ENCODE assay signal across 15 cellular contexts in genomic region chr2:52659536-52659935, GRCh38.
DNase-seq lines count a peak whose midpoint lies in the region; ATAC-seq and TF ChIP-seq lines count a peak whose summit lies in the region.
"Had no signal": no experiment of that assay in that cellular context is flagged by ENCODE, and none has a peak within 500 bp of the region (broad histone marks: within the 10 kb centered on the region; RNA-seq: fewer than 3 reads in every experiment).

No MANE protein-coding gene starts in this region.

- 45 to 48% methylated on average over 3 of the region's 3 CpGs for WGBS in GM23248 (ENCODE audit: low coverage in 1 of 2, low lambda C conversion rate in 2 of 2, missing lambda C conversion rate in 2 of 2), 2 experiments

- H3K9me2 ChIP-seq in GM23248 (ENCODE audit: insufficient read depth): no peaks in the 10 kb centered on the region

- H3K9me3 ChIP-seq in GM23248 (ENCODE audit: low read depth): no peaks in the 10 kb centered on the region
- no peaks in the 10 kb centered on the region for H3K9me3 ChIP-seq in adipocyte (ENCODE audit: control insufficient read depth, low read length)
- H3K9me3 ChIP-seq: A549 had no signal

- no peak overlapping the region for H2AFZ ChIP-seq in GM23248
- H2AFZ ChIP-seq: GM23338 had no signal

- H3K4me2 ChIP-seq in GM23248 (ENCODE audit: unreplicated experiment): no peak overlapping the region
- H3K4me2 ChIP-seq: A549; BLaER1 treated with 17β-estradiol and CSF1 and Interleukin-3, amounts not matched to agents 10 nM and 100 nM; GM23338 had no signal

- H3K27me3 ChIP-seq in GM23248 (replicated peaks; ENCODE audit: insufficient read depth): no peaks in the 10 kb centered on the region
- no peaks in the 10 kb centered on the region for H3K27me3 ChIP-seq in adipocyte (replicated peaks; ENCODE audit: control insufficient read depth, insufficient read depth, low read length)
- H3K27me3 ChIP-seq: BLaER1 treated with 17β-estradiol and CSF1 and Interleukin-3, amounts not matched to agents 10 nM and 100 nM had no signal

- 0 out of 2 replicates have a peak, but pooled peaks cover 4% of the 10 kb centered on the region for H3F3A ChIP-seq in GM23248 (ENCODE audit: insufficient read depth)

- no peaks in the 10 kb centered on the region for H3K79me2 ChIP-seq in GM23248 (ENCODE audit: insufficient read depth)

- ATAC-seq in HG02981 (IDR thresholded peaks at IDR 0.05; ENCODE audit: unreplicated experiment): no peak
- ATAC-seq: A549, GM12878, GM23338, K562 had no signal

- TF ChIP-seq CTCF in choroid plexus epithelial cell (conservative IDR thresholded peaks at IDR 0.05; ENCODE audit: low read depth, low read length): no peak

- in situ Hi-C loops in GM23248 (cut with MboI): no loop called here

- H3K36me3 ChIP-seq in GM23248 (ENCODE audit: low read depth) (no peaks in the 10 kb centered on the region), adipocyte (ENCODE audit: control insufficient read depth, insufficient read depth, low read length, severe bottlenecking) (no peaks in the 10 kb centered on the region)
- H3K36me3 ChIP-seq: BLaER1 treated with 17β-estradiol and CSF1 and Interleukin-3, amounts not matched to agents 10 nM and 100 nM had no signal

- H3K27ac ChIP-seq in GM23248: no peak overlapping the region
- H3K27ac ChIP-seq: A549; BLaER1 treated with 17β-estradiol and CSF1 and Interleukin-3, amounts not matched to agents 10 nM and 100 nM had no signal

- H3K4me3 ChIP-seq in GM23248: no peak overlapping the region
- H3K4me3 ChIP-seq in adipocyte (ENCODE audit: low read length): no peak overlapping the region
- H3K4me3 ChIP-seq in choroid plexus epithelial cell (ENCODE audit: low read depth, low read length): no peak overlapping the region
- H3K4me3 ChIP-seq: A549; BLaER1 treated with 17β-estradiol and CSF1 and Interleukin-3, amounts not matched to agents 10 nM and 100 nM; GM12878; GM23338; K562 had no signal

- no peaks in the 10 kb centered on the region for H4K20me1 ChIP-seq in GM23248 (ENCODE audit: insufficient read depth)
- H4K20me1 ChIP-seq: BLaER1 treated with 17β-estradiol and CSF1 and Interleukin-3, amounts not matched to agents 10 nM and 100 nM had no signal

- H3K4me1 ChIP-seq in GM23248 (ENCODE audit: insufficient read depth) (peaks cover 11% of the 10 kb centered on the region), adipocyte (ENCODE audit: control insufficient read depth, insufficient read depth, low read length) (no peaks in the 10 kb centered on the region)
- H3K4me1 ChIP-seq: A549 had no signal

- H3K9ac ChIP-seq in GM23248 (no peak overlapping the region), adipocyte (ENCODE audit: low read length) (no peak overlapping the region)
- H3K9ac ChIP-seq: BLaER1 treated with 17β-estradiol and CSF1 and Interleukin-3, amounts not matched to agents 10 nM and 100 nM had no signal

- peak; percentile 0 for DNase-seq in GM23248
- DNase-seq in adipocyte (ENCODE audit: low read depth): peak; percentile 27
- DNase-seq in choroid plexus epithelial cell (ENCODE audit: low read depth): peak; percentile 35
- no peak for DNase-seq in T1000 (lab: John Stamatoyannopoulos, UW)
- DNase-seq in activated CD4-positive, alpha-beta T cell treated with anti-CD3 and anti-CD28 coated beads, Interleukin-2, amount 50 U/mL, for 4 hours: no peak
- DNase-seq in Kasumi-1 (lab: John Stamatoyannopoulos, UW): no peak
- DNase-seq: CD4-positive, CD25-positive, alpha-beta regulatory T cell; DMS 273 treated with DMSO at 0.1 percent for 48 hours; H7 had no signal

Comparison
In these comparisons a context has a peak if more than half of its experiments do, and no peak if none do; other contexts are left out.
1. DNase-seq: peak in GM23248 (single experiment), adipocyte (single experiment) and choroid plexus epithelial cell (single experiment); none in T1000 (single experiment), activated CD4-positive, alpha-beta T cell treated with anti-CD3 and anti-CD28 coated beads, Interleukin-2, amount 50 U/mL, for 4 hours (0 of 2) and Kasumi-1 (0 of 2).